ENCODE assay signal across 35 cellular contexts in the genomic region with DNA sequence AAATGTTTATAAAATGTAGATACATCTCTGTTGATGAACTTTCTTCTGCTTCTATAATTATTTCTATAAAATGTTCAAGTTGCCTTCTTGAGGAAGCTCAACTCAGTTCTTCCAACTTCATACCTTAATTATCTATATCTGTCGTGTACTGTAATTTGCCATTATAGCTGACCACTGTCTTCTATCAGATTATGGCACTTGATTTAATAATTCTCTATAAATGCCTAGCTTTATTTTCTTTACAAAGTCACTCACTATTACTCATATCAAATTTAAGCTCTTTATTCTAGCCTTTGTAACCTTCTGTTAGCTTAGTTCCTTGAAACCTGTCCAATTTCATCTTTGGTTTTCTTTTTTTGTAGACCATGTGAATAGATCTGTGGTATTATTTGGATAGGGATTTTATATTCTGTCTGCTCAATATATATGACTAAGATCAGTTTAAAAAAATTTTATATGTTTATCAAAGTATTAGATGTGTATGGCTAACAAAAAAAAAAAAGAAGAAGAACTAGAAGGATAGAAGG.
"Had no signal": no experiment of that assay in that cellular context is flagged by ENCODE, and none has a peak within 500 bp of the region (broad histone marks: within the 10 kb centered on the region; RNA-seq: fewer than 3 reads in every experiment).

No MANE protein-coding gene starts in this region.

- H3K27ac Mint-ChIP-seq: activated CD4-positive, alpha-beta memory T cell treated with anti-CD3 and anti-CD28 coated beads, Interleukin-2, amount 10 ng/mL, durations not matched to agents 7 days and 5 days; activated CD4-positive, alpha-beta T cell treated with anti-CD3 and anti-CD28 coated beads for 36 hours; activated CD4-positive, alpha-beta T cell treated with anti-CD3 and anti-CD28 coated beads, Interleukin-2, amount 10 ng/mL, durations not matched to agents 7 days and 5 days; activated CD8-positive, alpha-beta memory T cell treated with anti-CD3 and anti-CD28 coated beads, Interleukin-2, amount 10 ng/mL, durations not matched to agents 7 days and 5 days; activated CD8-positive, alpha-beta T cell treated with anti-CD3 and anti-CD28 coated beads, Interleukin-2, amount 10 ng/mL, durations not matched to agents 7 days and 5 days; activated naive CD4-positive, alpha-beta T cell treated with anti-CD3 and anti-CD28 coated beads, Interleukin-2, amount 10 ng/mL, durations not matched to agents 7 days and 5 days; activated naive CD4-positive, alpha-beta T cell treated with anti-CD3 and anti-CD28 coated beads, Interleukin-2, amount 50 U/mL, for 24 hours; activated naive CD8-positive, alpha-beta T cell; activated naive CD8-positive, alpha-beta T cell treated with anti-CD3 and anti-CD28 coated beads, Interleukin-2, amount 10 ng/mL, durations not matched to agents 7 days and 5 days; activated T-cell treated with anti-CD3 and anti-CD28 coated beads, Interleukin-2, amount 50 U/mL, for 24 hours; activated T-helper 2 cell treated with anti-CD3 and anti-CD28 coated beads, Interferon-gamma antibody, Interleukin-2, Interleukin-4, amounts not matched to agents 10 μg/mL and 5 μg/mL and 100 μg/mL, durations not matched to agents 14 hours and 24 hours and 36 hours; T-helper 1 cell treated with Interleukin-12 subunit alpha and Interleukin-12 subunit beta and Interleukin-4 antibody, amounts not matched to agents 30 μg/mL and 1 μg/mL, for 36 hours; T-helper 2 cell treated with Interferon-gamma antibody and Interleukin-4, amounts not matched to agents 5 μg/mL and 100 μg/mL, for 36 hours; WTC11 had no signal

- H3K27ac ChIP-seq: adrenal gland, body of pancreas, brain microvascular endothelial cell, breast epithelium, WERI-Rb-1 had no signal

- H3K4me3 ChIP-seq: adrenal gland, body of pancreas, breast epithelium had no signal

- H3K4me3 Mint-ChIP-seq: activated CD4-positive, alpha-beta memory T cell treated with anti-CD3 and anti-CD28 coated beads, Interleukin-2, amount 10 ng/mL, durations not matched to agents 7 days and 5 days; activated CD4-positive, alpha-beta T cell treated with anti-CD3 and anti-CD28 coated beads for 36 hours; activated CD4-positive, alpha-beta T cell treated with anti-CD3 and anti-CD28 coated beads, Interleukin-2, amount 10 ng/mL, durations not matched to agents 7 days and 5 days; activated CD8-positive, alpha-beta memory T cell treated with anti-CD3 and anti-CD28 coated beads, Interleukin-2, amount 10 ng/mL, durations not matched to agents 7 days and 5 days; activated CD8-positive, alpha-beta T cell treated with anti-CD3 and anti-CD28 coated beads, Interleukin-2, amount 10 ng/mL, durations not matched to agents 7 days and 5 days; activated naive CD4-positive, alpha-beta T cell treated with anti-CD3 and anti-CD28 coated beads, Interleukin-2, amount 10 ng/mL, durations not matched to agents 7 days and 5 days; activated naive CD4-positive, alpha-beta T cell treated with anti-CD3 and anti-CD28 coated beads, Interleukin-2, amount 50 U/mL, for 24 hours; activated naive CD8-positive, alpha-beta T cell; activated naive CD8-positive, alpha-beta T cell treated with anti-CD3 and anti-CD28 coated beads, Interleukin-2, amount 10 ng/mL, durations not matched to agents 7 days and 5 days; activated T-cell treated with anti-CD3 and anti-CD28 coated beads, Interleukin-2, amount 50 U/mL, for 24 hours; T-helper 1 cell treated with Interleukin-12 subunit alpha and Interleukin-12 subunit beta and Interleukin-4 antibody, amounts not matched to agents 30 μg/mL and 1 μg/mL, for 36 hours; T-helper 2 cell treated with Interferon-gamma antibody and Interleukin-4, amounts not matched to agents 5 μg/mL and 100 μg/mL, for 36 hours; WTC11 had no signal

- DNase-seq: activated CD4-positive, alpha-beta memory T cell treated with anti-CD3 and anti-CD28 coated beads, Interleukin-2, amount 10 ng/mL, durations not matched to agents 7 days and 5 days; activated CD4-positive, alpha-beta T cell treated with anti-CD3 and anti-CD28 coated beads for 1 hour; activated CD4-positive, alpha-beta T cell treated with anti-CD3 and anti-CD28 coated beads for 36 hours; activated CD4-positive, alpha-beta T cell treated with anti-CD3 and anti-CD28 coated beads for 48 hours; activated CD4-positive, alpha-beta T cell treated with anti-CD3 and anti-CD28 coated beads, Interleukin-2, amount 10 ng/mL, durations not matched to agents 7 days and 5 days; activated CD4-positive, alpha-beta T cell treated with anti-CD3 and anti-CD28 coated beads, Interleukin-2, amount 50 U/mL, for 48 hours; activated CD4-positive, CD25-positive, alpha-beta regulatory T cell; activated CD8-positive, alpha-beta memory T cell treated with anti-CD3 and anti-CD28 coated beads for 24 hours; activated CD8-positive, alpha-beta memory T cell treated with anti-CD3 and anti-CD28 coated beads, Interleukin-2, amount 10 ng/mL, durations not matched to agents 7 days and 5 days; activated CD8-positive, alpha-beta memory T cell treated with anti-CD3 and anti-CD28 coated beads, Interleukin-2, amount 50 U/mL, for 48 hours; activated CD8-positive, alpha-beta T cell treated with anti-CD3 and anti-CD28 coated beads, Interleukin-2, amount 10 ng/mL, durations not matched to agents 7 days and 5 days; activated effector memory CD4-positive, alpha-beta T cell treated with Interleukin-2 at 50 U/mL for 16 hours; activated gamma-delta T cell; activated naive CD4-positive, alpha-beta T cell treated with anti-CD3 and anti-CD28 coated beads, Interleukin-2, amount 10 ng/mL, durations not matched to agents 7 days and 5 days; activated naive CD4-positive, alpha-beta T cell treated with Interleukin-2 at 50 U/mL for 16 hours; activated naive CD8-positive, alpha-beta T cell treated with anti-CD3 and anti-CD28 coated beads, Interleukin-2, amount 10 ng/mL, durations not matched to agents 7 days and 5 days; activated T-cell treated with anti-CD3 and anti-CD28 coated beads, Interleukin-2, amount 50 U/mL, for 24 hours; activated T-cell treated with anti-CD3 and anti-CD28 coated beads, Interleukin-2, amount 50 U/mL, for 48 hours; adrenal gland; amniotic stem cell; aorta; body of pancreas; brain microvascular endothelial cell; central memory CD4-positive, alpha-beta T cell; T-helper 2 cell; T-helper 9 cell; WERI-Rb-1 had no signal

- H3K4me1 ChIP-seq: adrenal gland, breast epithelium had no signal

- H3K9me3 Mint-ChIP-seq: activated naive CD4-positive, alpha-beta T cell treated with anti-CD3 and anti-CD28 coated beads, Interleukin-2, amount 10 ng/mL, durations not matched to agents 7 days and 5 days; activated naive CD4-positive, alpha-beta T cell treated with anti-CD3 and anti-CD28 coated beads, Interleukin-2, amount 50 U/mL, for 24 hours; activated T-cell treated with anti-CD3 and anti-CD28 coated beads, Interleukin-2, amount 50 U/mL, for 24 hours had no signal

- H3K27me3 Mint-ChIP-seq: activated CD4-positive, alpha-beta memory T cell treated with anti-CD3 and anti-CD28 coated beads, Interleukin-2, amount 10 ng/mL, durations not matched to agents 7 days and 5 days; activated CD4-positive, alpha-beta T cell treated with anti-CD3 and anti-CD28 coated beads for 36 hours; activated CD4-positive, alpha-beta T cell treated with anti-CD3 and anti-CD28 coated beads, Interleukin-2, amount 10 ng/mL, durations not matched to agents 7 days and 5 days; activated CD8-positive, alpha-beta memory T cell treated with anti-CD3 and anti-CD28 coated beads, Interleukin-2, amount 10 ng/mL, durations not matched to agents 7 days and 5 days; activated naive CD4-positive, alpha-beta T cell treated with anti-CD3 and anti-CD28 coated beads, Interleukin-2, amount 10 ng/mL, durations not matched to agents 7 days and 5 days; activated naive CD4-positive, alpha-beta T cell treated with anti-CD3 and anti-CD28 coated beads, Interleukin-2, amount 50 U/mL, for 24 hours; activated naive CD8-positive, alpha-beta T cell; activated naive CD8-positive, alpha-beta T cell treated with anti-CD3 and anti-CD28 coated beads, Interleukin-2, amount 10 ng/mL, durations not matched to agents 7 days and 5 days; activated T-cell treated with anti-CD3 and anti-CD28 coated beads, Interleukin-2, amount 50 U/mL, for 24 hours had no signal

- ATAC-seq: activated CD4-positive, alpha-beta T cell treated with anti-CD3 and anti-CD28 coated beads for 36 hours; activated CD4-positive, CD25-positive, alpha-beta regulatory T cell treated with anti-CD3 and anti-CD28 coated beads, Interleukin-2, amount 50 U/mL, for 24 hours; activated CD8-positive, alpha-beta memory T cell treated with anti-CD3 and anti-CD28 coated beads, Interleukin-2, amount 10 ng/mL, durations not matched to agents 7 days and 5 days; activated CD8-positive, alpha-beta T cell treated with anti-CD3 and anti-CD28 coated beads, Interleukin-2, amount 10 ng/mL, durations not matched to agents 7 days and 5 days; body of pancreas; WTC11 had no signal

- H3K4me1 Mint-ChIP-seq: WTC11 had no signal

- H3K9me3 ChIP-seq: adrenal gland, body of pancreas, breast epithelium had no signal

- H3K27me3 ChIP-seq: adrenal gland, body of pancreas, brain microvascular endothelial cell, breast epithelium had no signal
